In the genomic region with DNA sequence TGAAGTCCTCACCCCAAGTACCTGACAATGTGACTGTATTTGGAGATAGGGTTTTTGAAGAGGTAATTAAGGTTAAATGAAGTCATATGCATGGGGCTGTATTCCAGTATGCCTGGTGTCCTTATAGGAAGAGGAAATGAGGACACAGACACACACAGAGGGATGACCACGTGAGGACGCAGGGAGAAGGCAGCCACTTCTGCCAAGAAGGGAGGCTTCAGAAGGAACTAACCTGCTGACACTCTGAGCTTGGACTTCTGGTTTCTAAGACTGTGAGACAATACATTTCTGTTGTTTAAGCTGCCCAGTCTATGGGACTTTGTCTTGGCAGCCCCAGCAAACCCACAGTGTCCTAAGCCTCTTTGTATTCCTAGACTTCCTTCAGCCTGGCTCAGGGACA, we compare ENCODE assay signal across 19 cellular contexts. TPM values are rescaled to one million over a fixed set of nuclear protein-coding genes. Genes with fewer than 3 reads are reported as not detected.
DNase-seq lines count a peak whose midpoint lies in the region; ATAC-seq and TF ChIP-seq lines count a peak whose summit lies in the region.
"Had no signal": no experiment of that assay in that cellular context is flagged by ENCODE, and none has a peak within 500 bp of the region (broad histone marks: within the 10 kb centered on the region; RNA-seq: fewer than 3 reads in every experiment).

No MANE protein-coding gene starts in this region.

- H3K4me3 ChIP-seq in DOHH2 (ENCODE audit: low read length), result no peak overlapping the region
- no peak overlapping the region for H3K4me3 ChIP-seq in RWPE2 (ENCODE audit: severe bottlenecking)
- no peak overlapping the region for H3K4me3 ChIP-seq in left ventricle myocardium inferior
- H3K4me3 ChIP-seq: ovary, spleen had no signal

- ATAC-seq in RWPE2 (ENCODE audit: low read depth) (no peak), sciatic nerve (peak; percentile 47)
- ATAC-seq: activated naive CD4-positive, alpha-beta T cell treated with anti-CD3 and anti-CD28 coated beads, Interleukin-2, amount 50 U/mL, for 72 hours had no signal

- TF ChIP-seq CTCF in DOHH2 (IDR thresholded peaks at IDR 0.05; ENCODE audit: low read depth, low read length, poor library complexity, severe bottlenecking) (no peak), RWPE2 (IDR thresholded peaks at IDR 0.05; ENCODE audit: poor library complexity, severe bottlenecking) (no peak), left ventricle myocardium inferior (IDR thresholded peaks at IDR 0.05; ENCODE audit: borderline replicate concordance) (no peak)

- H3K4me2 ChIP-seq in DOHH2 (ENCODE audit: low read length), result peak overlapping the region; percentile 37

- no peaks in the 10 kb centered on the region for H3K36me3 ChIP-seq in DOHH2 (ENCODE audit: control insufficient read depth, low read length)
- H3K36me3 ChIP-seq in RWPE2 (ENCODE audit: low read depth), result peaks cover 9% of the 10 kb centered on the region
- H3K36me3 ChIP-seq in left ventricle myocardium inferior, result no peaks in the 10 kb centered on the region
- H3K36me3 ChIP-seq: ovary, spleen had no signal

- H3K27me3 ChIP-seq in DOHH2 (ENCODE audit: control insufficient read depth, low read length), result no peaks in the 10 kb centered on the region
- H3K27me3 ChIP-seq in RWPE2 (ENCODE audit: insufficient read depth, poor library complexity, severe bottlenecking), result no peaks in the 10 kb centered on the region
- H3K27me3 ChIP-seq in left ventricle myocardium inferior (ENCODE audit: low read depth), result no peaks in the 10 kb centered on the region
- H3K27me3 ChIP-seq: ovary had no signal

- no peaks in the 10 kb centered on the region for H3K9me2 ChIP-seq in DOHH2 (replicated peaks; ENCODE audit: control insufficient read depth, low read length)

- no peaks in the 10 kb centered on the region for H4K20me1 ChIP-seq in DOHH2 (ENCODE audit: control insufficient read depth, insufficient read depth, low read depth, low read length)

- no peaks in the 10 kb centered on the region for H3K9me3 ChIP-seq in DOHH2 (ENCODE audit: control insufficient read depth, insufficient read depth, low read length)
- H3K9me3 ChIP-seq in RWPE2 (ENCODE audit: severe bottlenecking), result no peaks in the 10 kb centered on the region
- H3K9me3 ChIP-seq in left ventricle myocardium inferior (replicated peaks), result no peaks in the 10 kb centered on the region
- H3K9me3 ChIP-seq: ovary, spleen had no signal

- intact Hi-C loops in left ventricle myocardium inferior (cut with micrococcal nuclease), result no loop called here
- intact Hi-C loops in sciatic nerve (cut with DNase I), result no loop called here

- no peaks in the 10 kb centered on the region for H3F3A ChIP-seq in DOHH2 (ENCODE audit: control insufficient read depth, insufficient read depth)

- peaks cover 58% of the 10 kb centered on the region for H3K4me1 ChIP-seq in DOHH2 (ENCODE audit: control insufficient read depth, low read length)
- H3K4me1 ChIP-seq in RWPE2 (ENCODE audit: insufficient read depth, poor library complexity, severe bottlenecking), result peaks cover 31% of the 10 kb centered on the region
- peaks cover 59% of the 10 kb centered on the region for H3K4me1 ChIP-seq in left ventricle myocardium inferior

- H3K27ac ChIP-seq in DOHH2 (ENCODE audit: low read depth, low read length) (0 out of 2 replicates have a peak overlapping the region, but pooled peaks have one; percentile 31), RWPE2 (ENCODE audit: poor library complexity, severe bottlenecking) (peak overlapping the region; percentile 94), left ventricle myocardium inferior (replicated peaks) (peak overlapping the region; percentile 58)
- H3K27ac ChIP-seq: ovary had no signal

- no peaks in the 10 kb centered on the region for H3K79me2 ChIP-seq in DOHH2 (ENCODE audit: control insufficient read depth, low read length)

- TF ChIP-seq POLR2A in erythroblast (IDR thresholded peaks at IDR 0.05; ENCODE audit: low read length), result no peak

- DNase-seq in RWPE2 (ENCODE audit: low spot score) (no peak), left ventricle myocardium inferior (no peak), sciatic nerve (ENCODE audit: low spot score) (no peak), NCI-H748 treated with DMSO at 0.1 percent for 48 hours (lab: John Stamatoyannopoulos, UW) (no peak), erythroblast (lab: John Stamatoyannopoulos, UW) (no peak), OCI-M2 (lab: John Stamatoyannopoulos, UW; ENCODE audit: unreplicated experiment) (no peak), cerebellar cortex (ENCODE audit: low spot score) (no peak)
- DNase-seq: activated CD4-positive, CD25-positive, alpha-beta regulatory T cell; activated T-cell treated with anti-CD3 and anti-CD28 coated beads, Interleukin-2, amount 50 U/mL, for 72 hours; naive B cell; NCI-H187; NCI-H446 treated with DMSO at 0.1 percent for 48 hours; NK-92 treated with Interleukin-12 subunit alpha and Interleukin-12 subunit beta, amount 100 ng/mL, for 24 hours; ovary; SIG-M5; spleen; stimulated activated CD8-positive, alpha-beta memory T cell treated with anti-CD3 and anti-CD28 coated beads, Interleukin-4, amount 100 ng/mL, for 48 hours had no signal

RNA-seq across cellular contexts. Expression of gene SLC2A9, which starts 3.0 kb away (rescaled TPM):
- total RNA-seq in left ventricle myocardium inferior (8.2 TPM), sciatic nerve (7.4 TPM)

Comparison
In these comparisons a context has a peak if more than half of its experiments do, and no peak if none do; other contexts are left out.
1. H3K27ac ChIP-seq: peak in every context shown above with its lines; median percentile 94 in RWPE2; 58 in left ventricle myocardium inferior; 31 in DOHH2.